In genomic region chr20:53593466-53594007, GRCh38 we compare ENCODE assay signal across 8 cellular contexts. TPM values are rescaled to one million over a fixed set of nuclear protein-coding genes. Genes with fewer than 3 reads are reported as not detected.
DNase-seq lines count a peak whose midpoint lies in the region; ATAC-seq and TF ChIP-seq lines count a peak whose summit lies in the region.
"Not testable (repeated sequence)": the region's sequence is repeated elsewhere in the genome, so short reads cannot be mapped to it uniquely, and the experiment has no call there.

Gene ZNF217 (minus strand): TSS chr20:53593839. CDS start chr20:53582826, 11,013 bp downstream.

- H3K36me3 Mint-ChIP-seq in GM23338 (ENCODE audit: low read depth), result not testable (repeated sequence)

- not testable (repeated sequence) for H3K9me2 ChIP-seq in GM23338 (ENCODE audit: insufficient read depth); Karpas-422 (replicated peaks; ENCODE audit: insufficient read depth, low read length)

- H4K20me1 ChIP-seq in GM23338 (replicated peaks; ENCODE audit: insufficient read depth); Karpas-422 (ENCODE audit: insufficient read depth, low read depth, low read length): not testable (repeated sequence)

- not testable (repeated sequence) for H3K9me3 Mint-ChIP-seq in GM23338

- peak within 1 kb of the TSS; percentile 96 for H3K27ac ChIP-seq in GM23338 (ENCODE audit: low read depth)
- not testable (repeated sequence) for H3K27ac ChIP-seq in Karpas-422 (ENCODE audit: low read length)

- not testable (repeated sequence) for TF ChIP-seq CTCF in GM23338 (conservative IDR thresholded peaks at IDR 0.05; ENCODE audit: low read depth in 2 of 2)

- peak; percentile 33 for ATAC-seq in GM23338

- H3K9me3 ChIP-seq in Karpas-422 (ENCODE audit: low read length), result not testable (repeated sequence)

- H3K4me2 ChIP-seq in GM23338, result peak within 1 kb of the TSS; percentile 78
- H3K4me2 ChIP-seq in Karpas-422 (ENCODE audit: low read depth, low read length, poor library complexity, severe bottlenecking), result peak within 1 kb of the TSS; percentile 70

- not testable (repeated sequence) for H3F3A ChIP-seq in GM23338 (replicated peaks; ENCODE audit: low read depth)

- H3K4me3 ChIP-seq in GM23338, result peak within 1 kb of the TSS; percentile 72
- H3K4me3 ChIP-seq in Karpas-422 (ENCODE audit: low read length), result peak within 1 kb of the TSS; percentile 68

- not testable (repeated sequence) for H2AFZ ChIP-seq in GM23338
- H2AFZ ChIP-seq in Karpas-422 (ENCODE audit: low read length), result peak within 1 kb of the TSS; percentile 56; the same call in 1 of the 2 replicates

- H3K4me1 ChIP-seq in GM23338 (ENCODE audit: insufficient read depth) (peaks cover 45% of the 10 kb centered on the region), Karpas-422 (ENCODE audit: low read length) (peaks cover 26% of the 10 kb centered on the region)

- peak within 1 kb of the TSS; percentile 85 for H3K4me3 Mint-ChIP-seq in GM23338

- H3K79me2 ChIP-seq in GM23338 (replicated peaks; ENCODE audit: insufficient read depth), result peaks cover 42% of the 10 kb centered on the region
- H3K79me2 ChIP-seq in Karpas-422 (ENCODE audit: low read length), result not testable (repeated sequence)

- H3K4me1 Mint-ChIP-seq in GM23338, result peaks cover 55% of the 10 kb centered on the region

- peak within 1 kb of the TSS; percentile 63 for H3K9ac ChIP-seq in Karpas-422 (ENCODE audit: low read length)

- peak within 1 kb of the TSS; percentile 99 for H3K27ac Mint-ChIP-seq in GM23338

- H3K36me3 ChIP-seq in GM23338 (ENCODE audit: insufficient read depth); Karpas-422 (ENCODE audit: insufficient read depth, low read length): not testable (repeated sequence)

- peak; percentile 84 for DNase-seq in DMS53 (lab: John Stamatoyannopoulos, UW)
- DNase-seq in GM23338 (ENCODE audit: low spot score), result peak; percentile 70
- DNase-seq in Karpas-422, result peak; percentile 57
- peak; percentile 70 for DNase-seq in SW480 (ENCODE audit: low spot score)
- DNase-seq in activated naive CD4-positive, alpha-beta T cell treated with Interleukin-2 at 50 U/mL for 16 hours, result peak; percentile 68
- peak; percentile 34 for DNase-seq in fibroblast of peridontal ligament (ENCODE audit: extremely low read depth)
- DNase-seq in myocyte (ENCODE audit: low read depth), result peak; percentile 68
- peak; percentile 81 for DNase-seq in stimulated activated CD8-positive, alpha-beta memory T cell treated with anti-CD3 and anti-CD28 coated beads, Interleukin-4, amount 100 ng/mL, for 48 hours

- not testable (repeated sequence) for H3K27me3 ChIP-seq in GM23338 (ENCODE audit: insufficient read depth); Karpas-422 (ENCODE audit: low read length)

- not testable (repeated sequence) for H3K27me3 Mint-ChIP-seq in GM23338 (ENCODE audit: insufficient read depth, low read depth, poor library complexity)

RNA-seq across cellular contexts. Expression of gene ZNF217, which starts in this region (rescaled TPM):
- total RNA-seq in GM23338 (2014; rRNA removed; shearing (Covaris generic)), result 76.7 and 78.0 TPM in 2 replicates
- 30.8 and 32.8 TPM in 2 replicates for polyA plus RNA-seq in GM23338 (2016; fragmentation: Nextera tagmentation; extraction: Ambion mirVana)
- 1.5 and 2.2 TPM in 2 replicates for total RNA-seq in Karpas-422 (2014; rRNA removed; shearing (Covaris generic); ENCODE audit: low replicate concordance)
- 19.9 and 25.1 TPM in 2 replicates for total RNA-seq in myocyte
- 13.1 TPM for polyA plus RNA-seq in myocyte (2012)

Comparison
In these comparisons a context has a peak if more than half of its experiments do, and no peak if none do; other contexts are left out.
1. DNase-seq: peak in every context shown above with its lines; median percentile 84 in DMS53; 81 in stimulated activated CD8-positive, alpha-beta memory T cell treated with anti-CD3 and anti-CD28 coated beads, Interleukin-4, amount 100 ng/mL, for 48 hours; 70 in GM23338; 70 in SW480; 68 in activated naive CD4-positive, alpha-beta T cell treated with Interleukin-2 at 50 U/mL for 16 hours; 68 in myocyte; 57 in Karpas-422; 34 in fibroblast of peridontal ligament.